1 cellular context compared by ENCODE assay signal in the genomic region with DNA sequence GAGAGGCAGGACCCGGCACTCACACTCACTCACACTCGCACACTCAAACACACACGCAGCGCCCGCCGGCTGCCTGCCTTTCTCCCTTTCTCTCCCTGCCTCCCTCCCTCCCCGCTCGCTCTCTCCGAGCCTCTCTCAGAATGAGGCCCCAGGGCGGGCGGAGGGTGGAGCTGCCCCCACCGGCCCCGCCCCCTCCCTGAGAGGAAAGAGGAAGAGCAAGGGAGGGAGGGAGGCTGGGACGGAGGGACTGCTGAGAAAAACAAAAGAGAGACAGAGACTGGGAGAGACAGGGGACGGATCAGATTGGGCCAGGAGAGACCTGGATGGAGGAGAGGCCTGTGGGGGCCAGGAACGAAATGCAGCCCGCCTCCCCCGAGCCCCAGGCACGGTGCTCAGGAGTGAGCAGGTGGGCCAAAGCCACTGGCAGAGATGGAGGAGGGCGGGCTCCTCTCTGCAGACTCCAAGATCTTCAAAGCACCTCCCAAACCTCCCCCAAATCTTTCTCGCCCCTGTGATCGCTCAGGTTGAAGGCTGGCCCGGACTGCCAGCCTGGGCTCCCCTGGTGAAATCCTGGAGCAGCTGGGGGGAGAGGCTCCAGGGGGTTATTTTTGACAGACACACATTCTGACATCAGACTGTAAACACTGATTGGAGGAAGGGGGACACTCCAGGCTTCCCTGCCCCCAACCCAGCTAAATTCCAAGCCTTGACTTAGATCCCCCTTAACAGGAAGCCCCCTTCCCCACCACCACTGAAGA.
TF ChIP-seq lines count a peak whose summit lies in the region.

No MANE protein-coding gene starts in this region.

TF ChIP-seq in GM12878, 131 proteins besides CTCF, POLR2A, EP300 and RAD21:
- TF ChIP-seq SMAD5 (IDR thresholded peaks at IDR 0.05; ENCODE audit: low read depth): peak; percentile 64; the same call in 1 of the 2 replicates
- TF ChIP-seq GABPA (IDR thresholded peaks at IDR 0.05; ENCODE audit: low read depth): no peak
- TF ChIP-seq NBN (IDR thresholded peaks at IDR 0.05): peak; percentile 79; the same call in 1 of the 2 replicates
- no peak for TF ChIP-seq ZBED1 (IDR thresholded peaks at IDR 0.05; ENCODE audit: borderline replicate concordance)
- TF ChIP-seq YY1 (IDR thresholded peaks at IDR 0.05; ENCODE audit: low read depth, low read length): peak; percentile 63
- TF ChIP-seq SREBF1 (IDR thresholded peaks at IDR 0.05; ENCODE audit: low read length): no peak
- TF ChIP-seq, protein P1, sequence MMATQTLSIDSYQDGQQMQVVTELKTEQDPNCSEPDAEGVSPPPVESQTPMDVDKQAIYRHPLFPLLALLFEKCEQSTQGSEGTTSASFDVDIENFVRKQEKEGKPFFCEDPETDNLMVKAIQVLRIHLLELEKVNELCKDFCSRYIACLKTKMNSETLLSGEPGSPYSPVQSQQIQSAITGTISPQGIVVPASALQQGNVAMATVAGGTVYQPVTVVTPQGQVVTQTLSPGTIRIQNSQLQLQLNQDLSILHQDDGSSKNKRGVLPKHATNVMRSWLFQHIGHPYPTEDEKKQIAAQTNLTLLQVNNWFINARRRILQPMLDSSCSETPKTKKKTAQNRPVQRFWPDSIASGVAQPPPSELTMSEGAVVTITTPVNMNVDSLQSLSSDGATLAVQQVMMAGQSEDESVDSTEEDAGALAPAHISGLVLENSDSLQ (IDR thresholded peaks at IDR 0.05): peak; percentile 10; the same call in 1 of the 2 replicates
- TF ChIP-seq JUNB (IDR thresholded peaks at IDR 0.05): no peak
- peak; percentile 36; the same call in 1 of the 2 replicates for TF ChIP-seq MXI1 (IDR thresholded peaks at IDR 0.05; ENCODE audit: low read depth, low read length)
- no peak for TF ChIP-seq BHLHE40 (IDR thresholded peaks at IDR 0.05; ENCODE audit: borderline replicate concordance in 1 of 2, low read depth in 2 of 2, low read length in 1 of 2)
- peak; percentile 54; the same call in 1 of the 2 replicates for TF ChIP-seq BACH1 (IDR thresholded peaks at IDR 0.05; ENCODE audit: borderline replicate concordance)
- peak; percentile 64 for TF ChIP-seq CHD2 (IDR thresholded peaks at IDR 0.05; ENCODE audit: borderline replicate concordance, low read depth, low read length)
- peak; percentile 60; the same call in 1 of the 2 replicates for TF ChIP-seq POLR2AphosphoS2 (IDR thresholded peaks at IDR 0.05; ENCODE audit: low read depth, low read length)
- TF ChIP-seq POU2F2 (IDR thresholded peaks at IDR 0.05; ENCODE audit: borderline replicate concordance, low read depth, low read length): peak; percentile 55; the same call in 1 of the 3 replicates
- TF ChIP-seq EGR1 (IDR thresholded peaks at IDR 0.05; ENCODE audit: borderline replicate concordance in 1 of 2, low read depth in 2 of 2, low read length in 2 of 2): peak in 1 of 2 experiments; percentile 49; a peak in 2 of 3 replicates
- TF ChIP-seq CBFB (IDR thresholded peaks at IDR 0.05; ENCODE audit: low read depth): 0 out of 2 replicates have a peak, but pooled peaks have one; percentile 18
- TF ChIP-seq SUPT20H (IDR thresholded peaks at IDR 0.05; ENCODE audit: borderline replicate concordance, control insufficient read depth, low read depth, low read length): no peak
- TF ChIP-seq, protein P2, sequence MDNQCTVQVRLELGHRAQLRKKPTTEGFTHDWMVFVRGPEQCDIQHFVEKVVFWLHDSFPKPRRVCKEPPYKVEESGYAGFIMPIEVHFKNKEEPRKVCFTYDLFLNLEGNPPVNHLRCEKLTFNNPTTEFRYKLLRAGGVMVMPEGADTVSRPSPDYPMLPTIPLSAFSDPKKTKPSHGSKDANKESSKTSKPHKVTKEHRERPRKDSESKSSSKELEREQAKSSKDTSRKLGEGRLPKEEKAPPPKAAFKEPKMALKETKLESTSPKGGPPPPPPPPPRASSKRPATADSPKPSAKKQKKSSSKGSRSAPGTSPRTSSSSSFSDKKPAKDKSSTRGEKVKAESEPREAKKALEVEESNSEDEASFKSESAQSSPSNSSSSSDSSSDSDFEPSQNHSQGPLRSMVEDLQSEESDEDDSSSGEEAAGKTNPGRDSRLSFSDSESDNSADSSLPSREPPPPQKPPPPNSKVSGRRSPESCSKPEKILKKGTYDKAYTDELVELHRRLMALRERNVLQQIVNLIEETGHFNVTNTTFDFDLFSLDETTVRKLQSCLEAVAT (IDR thresholded peaks at IDR 0.05): 0 out of 2 replicates have a peak, but pooled peaks have one; percentile 12
- TF ChIP-seq MEF2B (IDR thresholded peaks at IDR 0.05; ENCODE audit: partially characterized antibody, poor library complexity, severe bottlenecking): no peak
- peak; percentile 82 for TF ChIP-seq POLR2AphosphoS5 (IDR thresholded peaks at IDR 0.05; ENCODE audit: low read length)
- no peak for TF ChIP-seq SMC3 (IDR thresholded peaks at IDR 0.05; ENCODE audit: borderline replicate concordance, low read length)
- TF ChIP-seq SPI1 (IDR thresholded peaks at IDR 0.05; ENCODE audit: borderline replicate concordance, insufficient read depth, low read depth, low read length): peak; percentile 83
- peak; percentile 30 to 45; a peak in 2 of 4 replicates for TF ChIP-seq IKZF2 (IDR thresholded peaks at IDR 0.05)
- TF ChIP-seq HDAC2 (IDR thresholded peaks at IDR 0.05): no peak
- no peak for TF ChIP-seq ESRRA (IDR thresholded peaks at IDR 0.05; ENCODE audit: low read length)
- TF ChIP-seq WRNIP1 (IDR thresholded peaks at IDR 0.05; ENCODE audit: borderline replicate concordance, low read depth, low read length): no peak
- TF ChIP-seq HDGF (IDR thresholded peaks at IDR 0.05): peak; percentile 98
- TF ChIP-seq SRF (IDR thresholded peaks at IDR 0.05; ENCODE audit: low read depth in 2 of 2, low read length in 2 of 2): 0 out of 4 replicates have a peak, but pooled peaks of 1 of the 2 experiments have one; percentile 25
- TF ChIP-seq RAD51 (IDR thresholded peaks at IDR 0.05): no peak
- no peak for TF ChIP-seq CBX3 (IDR thresholded peaks at IDR 0.05; ENCODE audit: borderline replicate concordance, low read depth)
- TF ChIP-seq GATAD2B (conservative IDR thresholded peaks at IDR 0.05; ENCODE audit: low read depth): peak; percentile 36; the same call in 1 of the 2 replicates
- TF ChIP-seq MEF2A (IDR thresholded peaks at IDR 0.05; ENCODE audit: insufficient read depth, low read depth, low read length): no peak
- TF ChIP-seq, protein P3, sequence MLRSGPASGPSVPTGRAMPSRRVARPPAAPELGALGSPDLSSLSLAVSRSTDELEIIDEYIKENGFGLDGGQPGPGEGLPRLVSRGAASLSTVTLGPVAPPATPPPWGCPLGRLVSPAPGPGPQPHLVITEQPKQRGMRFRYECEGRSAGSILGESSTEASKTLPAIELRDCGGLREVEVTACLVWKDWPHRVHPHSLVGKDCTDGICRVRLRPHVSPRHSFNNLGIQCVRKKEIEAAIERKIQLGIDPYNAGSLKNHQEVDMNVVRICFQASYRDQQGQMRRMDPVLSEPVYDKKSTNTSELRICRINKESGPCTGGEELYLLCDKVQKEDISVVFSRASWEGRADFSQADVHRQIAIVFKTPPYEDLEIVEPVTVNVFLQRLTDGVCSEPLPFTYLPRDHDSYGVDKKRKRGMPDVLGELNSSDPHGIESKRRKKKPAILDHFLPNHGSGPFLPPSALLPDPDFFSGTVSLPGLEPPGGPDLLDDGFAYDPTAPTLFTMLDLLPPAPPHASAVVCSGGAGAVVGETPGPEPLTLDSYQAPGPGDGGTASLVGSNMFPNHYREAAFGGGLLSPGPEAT (IDR thresholded peaks at IDR 0.05; ENCODE audit: low read depth): peak; percentile 65
- no peak for TF ChIP-seq ZNF207 (IDR thresholded peaks at IDR 0.05; ENCODE audit: borderline replicate concordance)
- TF ChIP-seq ZNF384 (IDR thresholded peaks at IDR 0.05; ENCODE audit: borderline replicate concordance, low read depth, low read length): no peak
- peak; percentile 72; the same call in 1 of the 2 replicates for TF ChIP-seq TAF1 (IDR thresholded peaks at IDR 0.05; ENCODE audit: borderline replicate concordance, low read depth, low read length)
- TF ChIP-seq TARDBP (IDR thresholded peaks at IDR 0.05; ENCODE audit: borderline replicate concordance): no peak
